8 cellular contexts compared by ENCODE assay signal in the genomic region with DNA sequence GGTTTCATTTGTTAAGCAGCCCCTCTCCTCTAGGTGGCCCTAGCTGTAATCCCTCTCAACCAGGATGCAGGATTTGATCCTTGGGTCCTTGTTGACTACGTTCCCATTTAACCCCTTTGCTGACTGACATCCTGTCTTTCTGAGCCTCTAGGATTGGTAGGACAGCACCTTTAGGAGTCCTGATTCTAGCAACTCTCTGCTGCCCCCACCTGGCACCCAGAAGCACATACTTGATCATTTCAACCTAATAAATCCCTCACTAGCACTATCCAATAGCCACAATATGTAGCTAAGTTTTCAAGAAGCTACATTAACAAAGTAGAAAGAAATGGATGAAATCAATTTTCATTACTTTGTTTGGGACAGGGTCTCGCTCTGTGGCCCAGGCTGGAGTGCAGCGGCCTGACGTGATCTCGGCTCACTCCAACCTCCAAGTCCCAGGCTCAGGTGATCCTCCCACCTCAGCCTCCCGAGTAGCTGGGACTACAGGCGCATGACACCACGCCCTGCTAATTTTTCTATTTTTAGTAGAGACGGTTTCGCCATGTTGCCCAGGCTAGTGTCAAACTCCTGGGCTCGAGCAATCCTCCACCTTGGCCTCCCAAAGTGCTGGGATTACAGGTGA. TPM values are rescaled to one million over a fixed set of nuclear protein-coding genes. Genes with fewer than 3 reads are reported as not detected.
DNase-seq lines count a peak whose midpoint lies in the region; ATAC-seq and TF ChIP-seq lines count a peak whose summit lies in the region.

No MANE protein-coding gene starts in this region.

- peak; percentile 64 for DNase-seq in EL
- peak; percentile 55 for DNase-seq in HuH-7 (ENCODE audit: low spot score)
- peak; percentile 80 for DNase-seq in OCI-M1 (lab: John Stamatoyannopoulos, UW)
- DNase-seq in activated T-cell treated with anti-CD3 and anti-CD28 coated beads for 48 hours (ENCODE audit: low read depth) = peak; percentile 42
- DNase-seq in fibroblast of pulmonary artery (ENCODE audit: low read depth) = peak; percentile 81
- DNase-seq in nucleus accumbens (lab: John Stamatoyannopoulos, UW) = peak in 40 of 56 donors; percentile 0 to 72 (median 8)
- DNase-seq in ureter (ENCODE audit: low spot score) = peak; percentile 59

- peak; percentile 93 for TF ChIP-seq CTCF in fibroblast of pulmonary artery (IDR thresholded peaks at IDR 0.05; ENCODE audit: low read length, missing control alignments)

- no peak overlapping the region for H3K4me3 ChIP-seq in fibroblast of pulmonary artery (replicated peaks; ENCODE audit: low read depth, low read length)

- peak; percentile 89 for ATAC-seq in GM21528 (IDR thresholded peaks at IDR 0.05; ENCODE audit: low FRiP score, unreplicated experiment)

RNA-seq across cellular contexts. Expression of a gene that starts 28.3 kb away (rescaled TPM):
- 62.2 TPM for total RNA-seq in ureter

Comparison
In these comparisons a context has a peak if more than half of its experiments do, and no peak if none do; other contexts are left out.
1. DNase-seq: peak in every context shown above with its lines; median percentile 81 in fibroblast of pulmonary artery; 80 in OCI-M1; 64 in EL; 59 in ureter; 55 in HuH-7; 42 in activated T-cell treated with anti-CD3 and anti-CD28 coated beads for 48 hours; 8 in nucleus accumbens.